ENCODE assay signal across 28 cellular contexts in genomic region chr4:159747983-159748382, GRCh38.
"Had no signal": no experiment of that assay in that cellular context is flagged by ENCODE, and none has a peak within 500 bp of the region (broad histone marks: within the 10 kb centered on the region; RNA-seq: fewer than 3 reads in every experiment).

No MANE protein-coding gene starts in this region.

- H3K27me3 ChIP-seq: dorsolateral prefrontal cortex, esophagus muscularis mucosa, foreskin keratinocyte, gastroesophageal sphincter, heart left ventricle, hepatocyte, neutrophil, pancreas, stomach, thyroid gland had no signal

- H3K4me3 ChIP-seq: dorsolateral prefrontal cortex, esophagus muscularis mucosa, gastroesophageal sphincter, heart left ventricle, hepatocyte, lung, mucosa of descending colon, pancreas, smooth muscle cell, stomach, thyroid gland had no signal

- H3K27ac Mint-ChIP-seq: endodermal cell; mesothelial cell of epicardium; nephron progenitor cell; stimulated activated naive B cell treated with anti-CD40 and anti-IgM and Interleukin-4, amounts not matched to agents 10 μg/mL and 1 μg/mL and 100 μg/mL, for 72 hours had no signal

- H3K4me1 Mint-ChIP-seq: endodermal cell; mesothelial cell of epicardium; naive B cell; nephron progenitor cell; stimulated activated naive B cell treated with anti-CD40 and anti-IgM and Interleukin-4, amounts not matched to agents 10 μg/mL and 1 μg/mL and 100 μg/mL, for 72 hours had no signal

- H3K27ac ChIP-seq: dorsolateral prefrontal cortex, epithelial cell of prostate, esophagus muscularis mucosa, foreskin keratinocyte, gastroesophageal sphincter, heart left ventricle, hepatocyte, neutrophil, pancreas, stomach, thyroid gland had no signal

- H3K9me3 ChIP-seq: mucosa of descending colon, neutrophil, pancreas, thyroid gland had no signal

- H3K27me3 Mint-ChIP-seq: stimulated activated naive B cell treated with anti-CD40 and anti-IgM and Interleukin-4, amounts not matched to agents 10 μg/mL and 1 μg/mL and 100 μg/mL, for 72 hours had no signal

- H3K4me2 ChIP-seq: hepatocyte, smooth muscle cell had no signal

- H3K4me1 ChIP-seq: esophagus muscularis mucosa, foreskin keratinocyte, gastroesophageal sphincter, heart left ventricle, stomach, thyroid gland had no signal

- DNase-seq: central memory CD4-positive, alpha-beta T cell; dorsolateral prefrontal cortex; effector CD8-positive, alpha-beta T cell; endodermal cell; foreskin keratinocyte; left cardiac atrium; left ventricle myocardium superior; mesenchymal stem cell; mucosa of descending colon; naive B cell; nephron progenitor cell; stimulated activated CD4-positive, alpha-beta T cell treated with anti-CD3 and anti-CD28 coated beads, Interleukin-2, amount 100 ng/mL, for 24 hours; stimulated activated CD4-positive, alpha-beta T cell treated with anti-CD3 and anti-CD28 coated beads, Interleukin-4, amount 100 ng/mL, for 24 hours; stimulated activated naive B cell treated with anti-CD40 and anti-IgM and Interleukin-4, amounts not matched to agents 10 μg/mL and 1 μg/mL and 100 μg/mL, for 72 hours; stomach; thyroid gland; trophoblast cell had no signal

- H2AFZ ChIP-seq: hepatocyte had no signal

- H3K36me3 Mint-ChIP-seq: mesothelial cell of epicardium; naive B cell; stimulated activated naive B cell treated with anti-CD40 and anti-IgM and Interleukin-4, amounts not matched to agents 10 μg/mL and 1 μg/mL and 100 μg/mL, for 72 hours had no signal

- ATAC-seq: foreskin keratinocyte; gastroesophageal sphincter; heart left ventricle; left cardiac atrium; left ventricle myocardium superior; mucosa of descending colon; pancreas; sciatic nerve; stimulated activated naive B cell treated with anti-CD40 and anti-IgM and Interleukin-4, amounts not matched to agents 10 μg/mL and 1 μg/mL and 100 μg/mL, for 72 hours had no signal

- H3K4me3 Mint-ChIP-seq: endodermal cell; mesothelial cell of epicardium; naive B cell; nephron progenitor cell; stimulated activated naive B cell treated with anti-CD40 and anti-IgM and Interleukin-4, amounts not matched to agents 10 μg/mL and 1 μg/mL and 100 μg/mL, for 72 hours had no signal

- H3K36me3 ChIP-seq: esophagus muscularis mucosa, gastroesophageal sphincter, heart left ventricle, neutrophil, pancreas, stomach, thyroid gland had no signal

- H3K9me3 Mint-ChIP-seq: endodermal cell had no signal
